19 cellular contexts compared by ENCODE assay signal in genomic region chr7:140509789-140510188, GRCh38.
"Had no signal": no experiment of that assay in that cellular context is flagged by ENCODE, and none has a peak within 500 bp of the region (broad histone marks: within the 10 kb centered on the region; RNA-seq: fewer than 3 reads in every experiment).

No MANE protein-coding gene starts in this region.

- H3K27ac ChIP-seq: adrenal gland, esophagus squamous epithelium, left ventricle myocardium inferior, tibial artery had no signal

- H3K36me3 Mint-ChIP-seq: activated naive CD4-positive, alpha-beta T cell treated with anti-CD3 and anti-CD28 coated beads, Interleukin-2, amount 50 U/mL, for 24 hours; natural killer cell treated with Interleukin-12 subunit alpha and Interleukin-12 subunit beta and Interleukin-15 and Interleukin-18, amount 100 ng/mL, for 72 hours; stimulated activated naive B cell treated with anti-CD40 and anti-IgM and Interleukin-4, amounts not matched to agents 10 μg/mL and 1 μg/mL and 100 μg/mL, for 72 hours had no signal

- H3K27me3 Mint-ChIP-seq: activated CD4-positive, alpha-beta memory T cell treated with anti-CD3 and anti-CD28 coated beads, Interleukin-2, amount 10 ng/mL, durations not matched to agents 7 days and 5 days; activated naive CD4-positive, alpha-beta T cell treated with anti-CD3 and anti-CD28 coated beads, Interleukin-2, amount 50 U/mL, for 24 hours; natural killer cell treated with Interleukin-12 subunit alpha and Interleukin-12 subunit beta and Interleukin-15 and Interleukin-18, amount 100 ng/mL, for 72 hours had no signal

- H3K9me3 ChIP-seq: adrenal gland, esophagus squamous epithelium, left ventricle myocardium inferior, tibial artery had no signal

- ATAC-seq: activated T-cell treated with anti-CD3 and anti-CD28 coated beads, Interleukin-2, amount 50 U/mL, for 4 hours; natural killer cell treated with Interleukin-12 subunit alpha and Interleukin-12 subunit beta and Interleukin-15 and Interleukin-18, amount 100 ng/mL, for 72 hours; stimulated activated naive B cell treated with anti-CD40 and anti-IgM and Interleukin-4, amounts not matched to agents 10 μg/mL and 1 μg/mL and 100 μg/mL, for 72 hours had no signal

- H3K4me3 Mint-ChIP-seq: activated CD4-positive, alpha-beta memory T cell treated with anti-CD3 and anti-CD28 coated beads, Interleukin-2, amount 10 ng/mL, durations not matched to agents 7 days and 5 days; activated naive CD4-positive, alpha-beta T cell treated with anti-CD3 and anti-CD28 coated beads, Interleukin-2, amount 50 U/mL, for 24 hours; activated T-cell treated with anti-CD3 and anti-CD28 coated beads, Interleukin-2, amount 50 U/mL, for 4 hours; natural killer cell treated with Interleukin-12 subunit alpha and Interleukin-12 subunit beta and Interleukin-15 and Interleukin-18, amount 100 ng/mL, for 72 hours; stimulated activated naive B cell treated with anti-CD40 and anti-IgM and Interleukin-4, amounts not matched to agents 10 μg/mL and 1 μg/mL and 100 μg/mL, for 72 hours had no signal

- H3K4me1 ChIP-seq: adrenal gland had no signal

- DNase-seq: activated CD4-positive, alpha-beta memory T cell treated with anti-CD3 and anti-CD28 coated beads, Interleukin-2, amount 10 ng/mL, durations not matched to agents 7 days and 5 days; activated effector memory CD4-positive, alpha-beta T cell treated with anti-CD3 and anti-CD28 coated beads, Interleukin-2, amount 50 U/mL, for 16 hours; activated T-cell treated with anti-CD3 and anti-CD28 coated beads, Interleukin-2, amount 50 U/mL, for 4 hours; adrenal gland; caudate nucleus; esophagus squamous epithelium; glutamatergic neuron; hypothalamus; kidney; left ventricle myocardium inferior; occipital lobe; stimulated activated CD4-positive, alpha-beta T cell treated with anti-CD3 and anti-CD28 coated beads, Interleukin-15, amount 100 ng/mL, for 24 hours; stimulated activated CD4-positive, alpha-beta T cell treated with anti-CD3 and anti-CD28 coated beads, Interleukin-4, amount 100 ng/mL, for 1 hour; stimulated activated naive B cell treated with anti-CD40 and anti-IgM and Interleukin-4, amounts not matched to agents 10 μg/mL and 1 μg/mL and 100 μg/mL, for 72 hours; T-helper 9 cell; tibial artery had no signal

- FAIRE-seq: colon, kidney had no signal

- H3K4me3 ChIP-seq: adrenal gland, esophagus squamous epithelium, left ventricle myocardium inferior, tibial artery had no signal

- H3K27me3 ChIP-seq: adrenal gland, esophagus squamous epithelium, tibial artery had no signal

- H3K9me3 Mint-ChIP-seq: activated CD4-positive, alpha-beta memory T cell treated with anti-CD3 and anti-CD28 coated beads, Interleukin-2, amount 10 ng/mL, durations not matched to agents 7 days and 5 days; activated naive CD4-positive, alpha-beta T cell treated with anti-CD3 and anti-CD28 coated beads, Interleukin-2, amount 50 U/mL, for 24 hours; activated T-cell treated with anti-CD3 and anti-CD28 coated beads, Interleukin-2, amount 50 U/mL, for 4 hours; natural killer cell treated with Interleukin-12 subunit alpha and Interleukin-12 subunit beta and Interleukin-15 and Interleukin-18, amount 100 ng/mL, for 72 hours; stimulated activated naive B cell treated with anti-CD40 and anti-IgM and Interleukin-4, amounts not matched to agents 10 μg/mL and 1 μg/mL and 100 μg/mL, for 72 hours had no signal

- H3K27ac Mint-ChIP-seq: activated CD4-positive, alpha-beta memory T cell treated with anti-CD3 and anti-CD28 coated beads, Interleukin-2, amount 10 ng/mL, durations not matched to agents 7 days and 5 days; activated naive CD4-positive, alpha-beta T cell treated with anti-CD3 and anti-CD28 coated beads, Interleukin-2, amount 50 U/mL, for 24 hours; natural killer cell treated with Interleukin-12 subunit alpha and Interleukin-12 subunit beta and Interleukin-15 and Interleukin-18, amount 100 ng/mL, for 72 hours; stimulated activated naive B cell treated with anti-CD40 and anti-IgM and Interleukin-4, amounts not matched to agents 10 μg/mL and 1 μg/mL and 100 μg/mL, for 72 hours had no signal

- H3K36me3 ChIP-seq: adrenal gland, esophagus squamous epithelium, left ventricle myocardium inferior, tibial artery had no signal

- H3K4me1 Mint-ChIP-seq: activated CD4-positive, alpha-beta memory T cell treated with anti-CD3 and anti-CD28 coated beads, Interleukin-2, amount 10 ng/mL, durations not matched to agents 7 days and 5 days; activated naive CD4-positive, alpha-beta T cell treated with anti-CD3 and anti-CD28 coated beads, Interleukin-2, amount 50 U/mL, for 24 hours; stimulated activated naive B cell treated with anti-CD40 and anti-IgM and Interleukin-4, amounts not matched to agents 10 μg/mL and 1 μg/mL and 100 μg/mL, for 72 hours had no signal
